In genomic region chr20:32450484-32451061, GRCh38 we compare ENCODE assay signal across 15 cellular contexts.
DNase-seq lines count a peak whose midpoint lies in the region; ATAC-seq, FAIRE-seq and TF ChIP-seq lines count a peak whose summit lies in the region.
"Had no signal": no experiment of that assay in that cellular context is flagged by ENCODE, and none has a peak within 500 bp of the region (broad histone marks: within the 10 kb centered on the region; RNA-seq: fewer than 3 reads in every experiment).

No MANE protein-coding gene starts in this region.

- H3K27ac ChIP-seq in HepG2 (ENCODE audit: extremely low read length, insufficient read depth, low read length), result no peak overlapping the region
- H3K27ac ChIP-seq: parathyroid adenoma had no signal

- in situ Hi-C loops in HepG2 (cut with HindIII; ENCODE audit: extremely low pct_ligation_motif_present, low pct_unique_long_range_greater_than_20kb), result no loop called here

- H3K27me3 Mint-ChIP-seq in activated naive CD4-positive, alpha-beta T cell treated with anti-CD3 and anti-CD28 coated beads for 36 hours (ENCODE audit: low read depth), result no peaks in the 10 kb centered on the region
- H3K27me3 Mint-ChIP-seq in activated CD8-positive, alpha-beta T cell treated with anti-CD3 and anti-CD28 coated beads for 36 hours, result no peaks in the 10 kb centered on the region

- H3K27me3 ChIP-seq in HepG2 (ENCODE audit: control insufficient read depth in 1 of 2, insufficient read depth in 2 of 2, low read length in 2 of 2), result no peaks in the 10 kb centered on the region
- H3K27me3 ChIP-seq: heart left ventricle had no signal

- no peak overlapping the region for H3K4me3 Mint-ChIP-seq in activated naive CD4-positive, alpha-beta T cell treated with anti-CD3 and anti-CD28 coated beads for 36 hours
- no peak overlapping the region for H3K4me3 Mint-ChIP-seq in activated CD8-positive, alpha-beta T cell treated with anti-CD3 and anti-CD28 coated beads for 36 hours
- no peak overlapping the region for H3K4me3 Mint-ChIP-seq in stimulated activated effector memory CD8-positive, alpha-beta T cell treated with anti-CD3 and anti-CD28 coated beads, Interleukin-12 subunit alpha, Interleukin-12 subunit beta, amount 100 ng/mL, for 72 hours

- H4K20me1 ChIP-seq in HepG2 (ENCODE audit: insufficient read depth, low read length), result peaks cover 11% of the 10 kb centered on the region; the same call in 1 of the 2 replicates

- CTCF ChIA-PET in activated naive CD4-positive, alpha-beta T cell treated with anti-CD3 and anti-CD28 coated beads for 36 hours (lab: Charles Lee), result no interaction called here
- CTCF ChIA-PET in activated CD8-positive, alpha-beta T cell treated with anti-CD3 and anti-CD28 coated beads for 36 hours (lab: Charles Lee), result interaction anchor here (0.8 kb wide), 1 partner anchor 11 kb away, joined by 3 read pairs; no protein-coding TSS in a partner anchor
- CTCF ChIA-PET in HepG2 (lab: Yijun Ruan, JAX; ENCODE audit: low intra/inter-chr PET ratio, low total read pairs), result no interaction called here

- TF ChIP-seq EP300 in HepG2 (IDR thresholded peaks at IDR 0.05; ENCODE audit: low read depth in 2 of 2, low read length in 2 of 2) (no peak), HepG2 (CRISPR knock-in tag; IDR thresholded peaks at IDR 0.05; ENCODE audit: borderline replicate concordance) (no peak)

- H3K79me2 ChIP-seq in HepG2 (ENCODE audit: insufficient read depth, low read length), result no peaks in the 10 kb centered on the region
- H3K79me2 ChIP-seq: parathyroid adenoma had no signal

- POLR2A ChIA-PET in activated CD8-positive, alpha-beta T cell treated with anti-CD3 and anti-CD28 coated beads for 36 hours (lab: Charles Lee), result interaction anchor here (0.6 to 1.1 kb wide), 3 partner anchors 9 to 371 kb away, joined by 3 read pairs; no protein-coding TSS in a partner anchor
- POLR2A ChIA-PET in HepG2 (lab: Yijun Ruan, JAX), result interaction anchor here (1.0 kb wide), 1 partner anchor 202 kb away, joined by 3 read pairs; no protein-coding TSS in a partner anchor

- no peak overlapping the region for H3K9ac ChIP-seq in HepG2 (ENCODE audit: insufficient read depth, low read depth, low read length)
- H3K9ac ChIP-seq: parathyroid adenoma had no signal

- no peak for FAIRE-seq in HepG2 (lab: Jason Lieb, UNC)

- DNase-seq in activated naive CD4-positive, alpha-beta T cell treated with anti-CD3 and anti-CD28 coated beads for 36 hours, result no peak
- no peak for DNase-seq in activated naive CD4-positive, alpha-beta T cell treated with Interleukin-2 at 50 U/mL for 16 hours
- DNase-seq in activated CD8-positive, alpha-beta T cell treated with anti-CD3 and anti-CD28 coated beads for 36 hours, result no peak
- DNase-seq in HepG2 (ENCODE audit: low spot score) (no peak), OCI-M2 (lab: John Stamatoyannopoulos, UW; ENCODE audit: unreplicated experiment) (no peak)
- DNase-seq in stimulated activated effector memory CD8-positive, alpha-beta T cell treated with anti-CD3 and anti-CD28 coated beads, Interleukin-12 subunit alpha, Interleukin-12 subunit beta, amount 100 ng/mL, for 72 hours (ENCODE audit: low spot score in 2 of 2), result no peak
- DNase-seq: activated T-cell treated with anti-CD3 and anti-CD28 coated beads for 4 hours; DND-41; NCI-H1694 treated with DMSO at 0.1 percent for 48 hours; stimulated activated CD8-positive, alpha-beta memory T cell treated with anti-CD3 and anti-CD28 coated beads, Interleukin-4, amount 100 ng/mL, for 48 hours had no signal

- H3K9me3 ChIP-seq in HepG2 (ENCODE audit: low read length), result no peaks in the 10 kb centered on the region
- H3K9me3 ChIP-seq: heart left ventricle had no signal

- H3K4me1 Mint-ChIP-seq in activated naive CD4-positive, alpha-beta T cell treated with anti-CD3 and anti-CD28 coated beads for 36 hours (ENCODE audit: low read depth), result peaks cover under 1% of the 10 kb centered on the region
- H3K4me1 Mint-ChIP-seq in activated CD8-positive, alpha-beta T cell treated with anti-CD3 and anti-CD28 coated beads for 36 hours (ENCODE audit: low read depth), result peaks cover 14% of the 10 kb centered on the region
- peaks cover 50% of the 10 kb centered on the region for H3K4me1 Mint-ChIP-seq in stimulated activated effector memory CD8-positive, alpha-beta T cell treated with anti-CD3 and anti-CD28 coated beads, Interleukin-12 subunit alpha, Interleukin-12 subunit beta, amount 100 ng/mL, for 72 hours

- peaks cover 2% of the 10 kb centered on the region; the same call in 1 of the 2 replicates for H3K4me1 ChIP-seq in HepG2 (ENCODE audit: insufficient read depth, low read length)

- no peak for TF ChIP-seq CTCF in activated CD8-positive, alpha-beta T cell treated with anti-CD3 and anti-CD28 coated beads for 36 hours (IDR thresholded peaks at IDR 0.05)
- TF ChIP-seq CTCF in HepG2 (CRISPR knock-in tag; IDR thresholded peaks at IDR 0.05), result no peak

- no TSS peak for BruUV-seq in HepG2 (replicated peaks; lab: Mats Ljungman, UMichigan)

- H2AFZ ChIP-seq in HepG2 (ENCODE audit: low read length), result no peak overlapping the region
- H2AFZ ChIP-seq: parathyroid adenoma had no signal

- H3K4me2 ChIP-seq in HepG2 (ENCODE audit: low read depth, low read length), result no peak overlapping the region

- H3K36me3 Mint-ChIP-seq in activated naive CD4-positive, alpha-beta T cell treated with anti-CD3 and anti-CD28 coated beads for 36 hours (ENCODE audit: low read depth), result peaks cover 5% of the 10 kb centered on the region
- peaks cover 7% of the 10 kb centered on the region for H3K36me3 Mint-ChIP-seq in activated CD8-positive, alpha-beta T cell treated with anti-CD3 and anti-CD28 coated beads for 36 hours (ENCODE audit: low read depth)
- peaks cover 78% of the 10 kb centered on the region for H3K36me3 Mint-ChIP-seq in stimulated activated effector memory CD8-positive, alpha-beta T cell treated with anti-CD3 and anti-CD28 coated beads, Interleukin-12 subunit alpha, Interleukin-12 subunit beta, amount 100 ng/mL, for 72 hours

- WGBS in HepG2 (ENCODE audit: low lambda C conversion rate), result 95% methylated on average over 9 of the region's 9 CpGs

- TF ChIP-seq RAD21 in HepG2 (CRISPR knock-in tag; IDR thresholded peaks at IDR 0.05), result no peak

- TF ChIP-seq POLR2A in HepG2 (IDR thresholded peaks at IDR 0.05; ENCODE audit: insufficient read depth in 1 of 2, low read depth in 2 of 2, low read length in 2 of 2), result peak in 1 of 2 experiments; percentile 33; a peak in 1 of 4 replicates

- H3K4me3 ChIP-seq in HepG2 (replicated peaks in 1 of 3; ENCODE audit: insufficient read depth in 1 of 3, low read depth in 2 of 3, low read length in 3 of 3), result no peak overlapping the region
- H3K4me3 ChIP-seq: heart left ventricle, SK-N-MC had no signal

- no peak for ATAC-seq in activated CD8-positive, alpha-beta T cell treated with anti-CD3 and anti-CD28 coated beads for 36 hours
- ATAC-seq in HepG2 (no peak), GM21367 (IDR thresholded peaks at IDR 0.05; ENCODE audit: unreplicated experiment) (no peak), GM19324 (IDR thresholded peaks at IDR 0.05; ENCODE audit: low FRiP score, unreplicated experiment) (no peak)
- no peak for ATAC-seq in stimulated activated effector memory CD8-positive, alpha-beta T cell treated with anti-CD3 and anti-CD28 coated beads, Interleukin-12 subunit alpha, Interleukin-12 subunit beta, amount 100 ng/mL, for 72 hours

- H3K9me3 Mint-ChIP-seq in activated naive CD4-positive, alpha-beta T cell treated with anti-CD3 and anti-CD28 coated beads for 36 hours, result no peaks in the 10 kb centered on the region
- no peaks in the 10 kb centered on the region for H3K9me3 Mint-ChIP-seq in activated CD8-positive, alpha-beta T cell treated with anti-CD3 and anti-CD28 coated beads for 36 hours
- H3K9me3 Mint-ChIP-seq in stimulated activated effector memory CD8-positive, alpha-beta T cell treated with anti-CD3 and anti-CD28 coated beads, Interleukin-12 subunit alpha, Interleukin-12 subunit beta, amount 100 ng/mL, for 72 hours, result no peaks in the 10 kb centered on the region

- intact Hi-C loops in activated naive CD4-positive, alpha-beta T cell treated with anti-CD3 and anti-CD28 coated beads for 36 hours (cut with micrococcal nuclease), result no loop called here
- intact Hi-C loops in activated CD8-positive, alpha-beta T cell treated with anti-CD3 and anti-CD28 coated beads for 36 hours (cut with micrococcal nuclease), result no loop called here
- intact Hi-C loops in HepG2 (cut with micrococcal nuclease; ENCODE audit: unreplicated experiment), result no loop called here

- H3K27ac Mint-ChIP-seq in activated naive CD4-positive, alpha-beta T cell treated with anti-CD3 and anti-CD28 coated beads for 36 hours, result peak overlapping the region; percentile 66
- peak overlapping the region; percentile 79 for H3K27ac Mint-ChIP-seq in activated CD8-positive, alpha-beta T cell treated with anti-CD3 and anti-CD28 coated beads for 36 hours
- H3K27ac Mint-ChIP-seq in stimulated activated effector memory CD8-positive, alpha-beta T cell treated with anti-CD3 and anti-CD28 coated beads, Interleukin-12 subunit alpha, Interleukin-12 subunit beta, amount 100 ng/mL, for 72 hours, result peak overlapping the region; percentile 88

- peaks cover 72 to 99% of the 10 kb centered on the region in 2 experiments for H3K36me3 ChIP-seq in HepG2 (replicated peaks in 1 of 2; ENCODE audit: control insufficient read depth in 1 of 2, insufficient read depth in 2 of 2, low read length in 2 of 2)

TF ChIP-seq in HepG2, 621 proteins besides CTCF, POLR2A, EP300 and RAD21:
- TF ChIP-seq AGO2 (optimal IDR thresholded peaks at IDR 0.05; ENCODE audit: low read depth, low read length) (peak; percentile 87), ZNF589 (CRISPR knock-in tag; conservative IDR thresholded peaks at IDR 0.05) (no peak), RXRA (CRISPR knock-in tag; IDR thresholded peaks at IDR 0.05) (no peak), RBM22 (optimal IDR thresholded peaks at IDR 0.05; ENCODE audit: low read length) (peak; percentile 66), NONO (IDR thresholded peaks at IDR 0.05) (no peak), NONO (CRISPR knock-in tag; conservative IDR thresholded peaks at IDR 0.05) (0 out of 2 replicates have a peak, but pooled peaks have one; percentile 17), MYC (CRISPR knock-in tag; IDR thresholded peaks at IDR 0.05; ENCODE audit: borderline replicate concordance) (0 out of 2 replicates have a peak, but pooled peaks have one; percentile 22), SIX1 (CRISPR knock-in tag; IDR thresholded peaks at IDR 0.05; ENCODE audit: borderline replicate concordance) (no peak), POLR2G (IDR thresholded peaks at IDR 0.05; ENCODE audit: low read depth, low read length) (peak; percentile 34; the same call in 1 of the 2 replicates), SAFB2 (CRISPR knock-in tag; IDR thresholded peaks at IDR 0.05; ENCODE audit: borderline replicate concordance, low read depth) (0 out of 2 replicates have a peak, but pooled peaks have one; percentile 0)
